ENCODE assay signal across 10 cellular contexts in genomic region chr3:20043825-20044224, GRCh38. TPM values are rescaled to one million over a fixed set of nuclear protein-coding genes. Genes with fewer than 3 reads are reported as not detected.
DNase-seq lines count a peak whose midpoint lies in the region; TF ChIP-seq lines count a peak whose summit lies in the region.
"Had no signal": no experiment of that assay in that cellular context is flagged by ENCODE, and none has a peak within 500 bp of the region (broad histone marks: within the 10 kb centered on the region; RNA-seq: fewer than 3 reads in every experiment).

No MANE protein-coding gene starts in this region.

- peak overlapping the region; percentile 85 for H3K27ac Mint-ChIP-seq in dendritic cell treated with granulocyte-macrophage colony-stimulating factor and Interleukin-4, amounts not matched to agents 40 ng/mL and 50 ng/mL, for 4 days
- peak overlapping the region; percentile 75 for H3K27ac Mint-ChIP-seq in osteocyte (ENCODE audit: unreplicated experiment)

- H3K9me3 ChIP-seq in BLaER1 treated with 17β-estradiol and CSF1 and Interleukin-3, amounts not matched to agents 10 nM and 100 nM (replicated peaks in 1 of 11) = no peaks in the 10 kb centered on the region
- H3K9me3 ChIP-seq in OCI-LY1 (ENCODE audit: low read length) = no peaks in the 10 kb centered on the region

- H3K27me3 Mint-ChIP-seq in dendritic cell treated with granulocyte-macrophage colony-stimulating factor and Interleukin-4, amounts not matched to agents 40 ng/mL and 50 ng/mL, for 4 days = no peaks in the 10 kb centered on the region
- no peaks in the 10 kb centered on the region for H3K27me3 Mint-ChIP-seq in osteocyte (ENCODE audit: unreplicated experiment)

- H3K9ac ChIP-seq in BLaER1 treated with 17β-estradiol and CSF1 and Interleukin-3, amounts not matched to agents 10 nM and 100 nM = peak overlapping the region; percentile 52 to 78 (median 66)
- peak overlapping the region; percentile 50 for H3K9ac ChIP-seq in OCI-LY1 (ENCODE audit: low read length)

- TF ChIP-seq CTCF in OCI-LY1 (IDR thresholded peaks at IDR 0.05; ENCODE audit: low read length) = no peak
- no peak for TF ChIP-seq CTCF in osteocyte (IDR thresholded peaks at IDR 0.05)
- TF ChIP-seq CTCF in brain microvascular endothelial cell (IDR thresholded peaks at IDR 0.05; ENCODE audit: low read depth, low read length, missing control alignments) = no peak

- H4K20me1 ChIP-seq in BLaER1 treated with 17β-estradiol and CSF1 and Interleukin-3, amounts not matched to agents 10 nM and 100 nM = peaks cover 0 to 32% (median 11%) of the 10 kb centered on the region in 11 experiments; a peak in 10 of 22 replicates
- no peaks in the 10 kb centered on the region for H4K20me1 ChIP-seq in OCI-LY1 (ENCODE audit: insufficient read depth, low read length)

- peaks cover 35% of the 10 kb centered on the region for H3K79me2 ChIP-seq in OCI-LY1 (ENCODE audit: insufficient read depth, low read length)

- peaks cover 5% of the 10 kb centered on the region; the same call in 1 of the 2 replicates for H3F3A ChIP-seq in OCI-LY1 (ENCODE audit: insufficient read depth, low read length)

- H3K36me3 Mint-ChIP-seq in dendritic cell treated with granulocyte-macrophage colony-stimulating factor and Interleukin-4, amounts not matched to agents 40 ng/mL and 50 ng/mL, for 4 days (ENCODE audit: low read depth) = peaks cover 7% of the 10 kb centered on the region
- H3K36me3 Mint-ChIP-seq in osteocyte (ENCODE audit: unreplicated experiment) = no peaks in the 10 kb centered on the region

- H3K4me1 ChIP-seq in BLaER1 treated with 17β-estradiol and CSF1 and Interleukin-3, amounts not matched to agents 10 nM and 100 nM = peaks cover 45 to 60% (median 49%) of the 10 kb centered on the region in 10 experiments
- peaks cover 72% of the 10 kb centered on the region for H3K4me1 ChIP-seq in OCI-LY1 (ENCODE audit: insufficient read depth, low read length, severe bottlenecking)

- H2AFZ ChIP-seq in OCI-LY1 (ENCODE audit: low read length) = no peak overlapping the region

- peak overlapping the region; percentile 8 to 49 (median 28); a peak in 14 of 20 replicates for H3K4me3 ChIP-seq in BLaER1 treated with 17β-estradiol and CSF1 and Interleukin-3, amounts not matched to agents 10 nM and 100 nM
- H3K4me3 ChIP-seq in OCI-LY1 (ENCODE audit: low read depth, low read length, poor library complexity, severe bottlenecking) (peak overlapping the region; percentile 31), brain microvascular endothelial cell (ENCODE audit: low read depth, low read length) (no peak overlapping the region)

- H3K9me3 Mint-ChIP-seq in dendritic cell treated with granulocyte-macrophage colony-stimulating factor and Interleukin-4, amounts not matched to agents 40 ng/mL and 50 ng/mL, for 4 days = no peaks in the 10 kb centered on the region
- H3K9me3 Mint-ChIP-seq in osteocyte (ENCODE audit: unreplicated experiment) = no peaks in the 10 kb centered on the region

- intact Hi-C loops in dendritic cell treated with granulocyte-macrophage colony-stimulating factor and Interleukin-4, amounts not matched to agents 40 ng/mL and 50 ng/mL, for 4 days (cut with micrococcal nuclease) = loop anchor here (10.0 kb wide), 1 partner anchor 61 kb away; no protein-coding TSS in a partner anchor
- intact Hi-C loops in posterior cingulate gyrus (cut with DNase I) = loop anchor here (5.0 kb wide), 2 partner anchors 98 to 157 kb away; no protein-coding TSS in a partner anchor

- H3K36me3 ChIP-seq in BLaER1 treated with 17β-estradiol and CSF1 and Interleukin-3, amounts not matched to agents 10 nM and 100 nM = no peaks in the 10 kb centered on the region
- H3K36me3 ChIP-seq in OCI-LY1 (ENCODE audit: insufficient read depth, low read length) (no peaks in the 10 kb centered on the region), brain microvascular endothelial cell (replicated peaks) (no peaks in the 10 kb centered on the region)

- no peak for DNase-seq in osteocyte (ENCODE audit: extremely low spot score, unreplicated experiment)
- no peak for DNase-seq in NCI-H748 (lab: John Stamatoyannopoulos, UW; ENCODE audit: unreplicated experiment)
- DNase-seq in brain microvascular endothelial cell = no peak
- DNase-seq in activated CD4-positive, CD25-positive, alpha-beta regulatory T cell treated with anti-CD3 and anti-CD28 coated beads, Interleukin-2, amount 50 U/mL, for 72 hours = no peak
- DNase-seq in posterior cingulate gyrus = no peak
- DNase-seq: DMS79 treated with DMSO at 0.1 percent for 48 hours, NCI-H1694 had no signal

- peak overlapping the region; percentile 69 to 99 (median 93) for H3K4me2 ChIP-seq in BLaER1 treated with 17β-estradiol and CSF1 and Interleukin-3, amounts not matched to agents 10 nM and 100 nM
- H3K4me2 ChIP-seq in OCI-LY1 (ENCODE audit: low read length) = peak overlapping the region; percentile 73

- H3K4me3 Mint-ChIP-seq in dendritic cell treated with granulocyte-macrophage colony-stimulating factor and Interleukin-4, amounts not matched to agents 40 ng/mL and 50 ng/mL, for 4 days = peak overlapping the region; percentile 67
- H3K4me3 Mint-ChIP-seq in osteocyte (ENCODE audit: unreplicated experiment) = no peak overlapping the region

- H3K27me3 ChIP-seq in BLaER1 treated with 17β-estradiol and CSF1 and Interleukin-3, amounts not matched to agents 10 nM and 100 nM = no peaks in the 10 kb centered on the region
- H3K27me3 ChIP-seq in OCI-LY1 (ENCODE audit: insufficient read depth, low read length) = no peaks in the 10 kb centered on the region
- H3K27me3 ChIP-seq in brain microvascular endothelial cell (replicated peaks) = no peaks in the 10 kb centered on the region

- H3K9me2 ChIP-seq in OCI-LY1 (ENCODE audit: low read depth, low read length) = no peaks in the 10 kb centered on the region

- in situ Hi-C loops in brain microvascular endothelial cell (cut with HindIII; ENCODE audit: low pct_ligation_motif_present, low sequenced_read_pairs) = no loop called here

- H3K27ac ChIP-seq in BLaER1 treated with 17β-estradiol and CSF1 and Interleukin-3, amounts not matched to agents 10 nM and 100 nM = peak overlapping the region; percentile 38 to 71 (median 60); a peak in 19 of 22 replicates
- H3K27ac ChIP-seq in OCI-LY1 (ENCODE audit: low read depth, low read length, poor library complexity, severe bottlenecking) (peak overlapping the region; percentile 92), brain microvascular endothelial cell (no peak overlapping the region)

- H3K4me1 Mint-ChIP-seq in dendritic cell treated with granulocyte-macrophage colony-stimulating factor and Interleukin-4, amounts not matched to agents 40 ng/mL and 50 ng/mL, for 4 days (ENCODE audit: low read depth) = peaks cover 48% of the 10 kb centered on the region
- H3K4me1 Mint-ChIP-seq in osteocyte (ENCODE audit: unreplicated experiment) = peaks cover 46% of the 10 kb centered on the region

RNA-seq across cellular contexts. Expression of gene KAT2B, which starts 3.6 kb away (rescaled TPM):
- 15.7 and 16.4 TPM in 2 replicates for total RNA-seq in osteocyte

RNA-seq across cellular contexts. Expression of gene PP2D1, which starts 31.8 kb away (rescaled TPM):
- total RNA-seq in osteocyte = not detected in 2 replicates
